17 cellular contexts compared by ENCODE assay signal in genomic region chr3:157045238-157045860, GRCh38.
DNase-seq lines count a peak whose midpoint lies in the region; ATAC-seq and TF ChIP-seq lines count a peak whose summit lies in the region.
"Had no signal": no experiment of that assay in that cellular context is flagged by ENCODE, and none has a peak within 500 bp of the region (broad histone marks: within the 10 kb centered on the region; RNA-seq: fewer than 3 reads in every experiment).

No MANE protein-coding gene starts in this region.

- H4K20me1 ChIP-seq in neural progenitor cell (ENCODE audit: low read depth) = no peaks in the 10 kb centered on the region

- H3K79me2 ChIP-seq in neural progenitor cell (ENCODE audit: low read depth) = no peaks in the 10 kb centered on the region

- H3K9me3 Mint-ChIP-seq in WTC11 = no peaks in the 10 kb centered on the region
- no peaks in the 10 kb centered on the region for H3K9me3 Mint-ChIP-seq in neural progenitor cell
- H3K9me3 Mint-ChIP-seq in nephron progenitor cell = no peaks in the 10 kb centered on the region
- H3K9me3 Mint-ChIP-seq: CD8-positive, alpha-beta memory T cell had no signal

- H3K36me3 Mint-ChIP-seq in WTC11 (no peaks in the 10 kb centered on the region), neural progenitor cell (no peaks in the 10 kb centered on the region), nephron progenitor cell (ENCODE audit: low read depth) (no peaks in the 10 kb centered on the region)
- H3K36me3 Mint-ChIP-seq: CD8-positive, alpha-beta memory T cell; stimulated activated naive B cell treated with anti-CD40 and anti-IgM and Interleukin-4, amounts not matched to agents 10 μg/mL and 1 μg/mL and 100 μg/mL, for 72 hours had no signal

- no peak for TF ChIP-seq CTCF in WTC11 (IDR thresholded peaks at IDR 0.05)
- no peak for TF ChIP-seq CTCF in neural progenitor cell (IDR thresholded peaks at IDR 0.05)
- TF ChIP-seq CTCF in lower lobe of right lung (IDR thresholded peaks at IDR 0.05) = no peak
- TF ChIP-seq CTCF in nephron progenitor cell (IDR thresholded peaks at IDR 0.05) = no peak

- DNase-seq in WTC11 (ENCODE audit: low spot score) (peak; percentile 36), right cardiac atrium (no peak), neural progenitor cell (ENCODE audit: low spot score) (peak; percentile 29), NCI-H1436 treated with DMSO at 0.1 percent for 48 hours (lab: John Stamatoyannopoulos, UW) (no peak), lower lobe of right lung (no peak), nephron progenitor cell (no peak), nucleus accumbens (lab: John Stamatoyannopoulos, UW) (no peak)
- DNase-seq: activated CD4-positive, CD25-positive, alpha-beta regulatory T cell treated with anti-CD3 and anti-CD28 coated beads, Interleukin-2, amount 50 U/mL, for 72 hours; amygdala; CD8-positive, alpha-beta memory T cell; GM23248; NCI-H226; pancreas; SHP77 treated with DMSO at 0.1 percent for 48 hours; stimulated activated CD4-positive, alpha-beta T cell treated with anti-CD3 and anti-CD28 coated beads, Interleukin-12 subunit alpha, Interleukin-12 subunit beta, amount 100 ng/mL, for 4 hours; stimulated activated naive B cell treated with anti-CD40 and anti-IgM and Interleukin-4, amounts not matched to agents 10 μg/mL and 1 μg/mL and 100 μg/mL, for 72 hours had no signal

- intact Hi-C loops in right cardiac atrium (cut with DNase I) (no loop called here), lower lobe of right lung (cut with DNase I) (no loop called here)

- CTCF ChIA-PET in WTC11 (lab: Charles Lee) = interaction anchor here (0.6 to 1.3 kb wide), 2 partner anchors 32 to 154 kb away, joined by 3 read pairs; no protein-coding TSS in a partner anchor

- 0 out of 2 replicates have a peak overlapping the region, but pooled peaks have one; percentile 20 for H3K9ac ChIP-seq in ES-I3 (ENCODE audit: low read depth, low read length)
- no peak overlapping the region for H3K9ac ChIP-seq in neural progenitor cell
- H3K9ac ChIP-seq: GM23248 had no signal

- H3K27me3 Mint-ChIP-seq in WTC11 (ENCODE audit: low read depth) = no peaks in the 10 kb centered on the region
- no peaks in the 10 kb centered on the region for H3K27me3 Mint-ChIP-seq in neural progenitor cell (ENCODE audit: insufficient read depth, low read depth)
- H3K27me3 Mint-ChIP-seq in nephron progenitor cell (ENCODE audit: low read depth, poor library complexity) = peaks cover 12% of the 10 kb centered on the region
- H3K27me3 Mint-ChIP-seq: stimulated activated naive B cell treated with anti-CD40 and anti-IgM and Interleukin-4, amounts not matched to agents 10 μg/mL and 1 μg/mL and 100 μg/mL, for 72 hours had no signal

- no peaks in the 10 kb centered on the region for H3K36me3 ChIP-seq in ES-I3 (ENCODE audit: insufficient read depth, low read length)
- no peaks in the 10 kb centered on the region for H3K36me3 ChIP-seq in neural progenitor cell
- no peaks in the 10 kb centered on the region for H3K36me3 ChIP-seq in lower lobe of right lung
- H3K36me3 ChIP-seq: pancreas had no signal

- POLR2A ChIA-PET in WTC11 (lab: Charles Lee) = no interaction called here

- H3K27ac Mint-ChIP-seq in WTC11 = no peak overlapping the region
- H3K27ac Mint-ChIP-seq in neural progenitor cell = no peak overlapping the region
- H3K27ac Mint-ChIP-seq in nephron progenitor cell = no peak overlapping the region
- H3K27ac Mint-ChIP-seq: CD8-positive, alpha-beta memory T cell; stimulated activated naive B cell treated with anti-CD40 and anti-IgM and Interleukin-4, amounts not matched to agents 10 μg/mL and 1 μg/mL and 100 μg/mL, for 72 hours had no signal

- peak overlapping the region; percentile 8 for H3K4me2 ChIP-seq in neural progenitor cell

- H3K27ac ChIP-seq in right cardiac atrium (ENCODE audit: low read length) (peak overlapping the region; percentile 2), neural progenitor cell (no peak overlapping the region), lower lobe of right lung (no peak overlapping the region)
- H3K27ac ChIP-seq: GM23248, pancreas had no signal

- H2AFZ ChIP-seq in neural progenitor cell (replicated peaks) = peak overlapping the region; percentile 97
- H2AFZ ChIP-seq: GM23248 had no signal

- no peaks in the 10 kb centered on the region for H3F3A ChIP-seq in neural progenitor cell (ENCODE audit: low read depth)

- H3K4me1 Mint-ChIP-seq in WTC11 (peaks cover 23% of the 10 kb centered on the region), neural progenitor cell (no peaks in the 10 kb centered on the region), nephron progenitor cell (peaks cover 5% of the 10 kb centered on the region)
- H3K4me1 Mint-ChIP-seq: CD8-positive, alpha-beta memory T cell had no signal

- H3K4me3 ChIP-seq in right cardiac atrium (ENCODE audit: low read length) = no peak overlapping the region
- no peak overlapping the region for H3K4me3 ChIP-seq in neural progenitor cell
- H3K4me3 ChIP-seq in lower lobe of right lung = no peak overlapping the region
- H3K4me3 ChIP-seq: GM23248, pancreas had no signal

- no peaks in the 10 kb centered on the region for H3K4me1 ChIP-seq in ES-I3 (ENCODE audit: insufficient read depth, low read length)
- H3K4me1 ChIP-seq in right cardiac atrium (ENCODE audit: control insufficient read depth, insufficient read depth, low read length) = peaks cover 3% of the 10 kb centered on the region
- H3K4me1 ChIP-seq in neural progenitor cell = peaks cover 5% of the 10 kb centered on the region
- no peaks in the 10 kb centered on the region for H3K4me1 ChIP-seq in lower lobe of right lung
- H3K4me1 ChIP-seq: pancreas had no signal

- WGBS in right cardiac atrium = 46% methylated on average over 12 of the region's 12 CpGs

- H3K9me3 ChIP-seq in ES-I3 (ENCODE audit: control insufficient read depth, insufficient read depth, low read length) (no peaks in the 10 kb centered on the region), right cardiac atrium (ENCODE audit: control insufficient read depth, low read length) (no peaks in the 10 kb centered on the region), neural progenitor cell (ENCODE audit: low read depth) (no peaks in the 10 kb centered on the region), lower lobe of right lung (no peaks in the 10 kb centered on the region)
- H3K9me3 ChIP-seq: pancreas had no signal

- peak; percentile 98 for ATAC-seq in WTC11
- ATAC-seq in right cardiac atrium = peak; percentile 76 to 82
- ATAC-seq in lower lobe of right lung = no peak
- ATAC-seq: pancreas; stimulated activated naive B cell treated with anti-CD40 and anti-IgM and Interleukin-4, amounts not matched to agents 10 μg/mL and 1 μg/mL and 100 μg/mL, for 72 hours had no signal

- H3K4me3 Mint-ChIP-seq in WTC11 (peak overlapping the region; percentile 10), neural progenitor cell (no peak overlapping the region), nephron progenitor cell (no peak overlapping the region)
- H3K4me3 Mint-ChIP-seq: CD8-positive, alpha-beta memory T cell; stimulated activated naive B cell treated with anti-CD40 and anti-IgM and Interleukin-4, amounts not matched to agents 10 μg/mL and 1 μg/mL and 100 μg/mL, for 72 hours had no signal

- H3K27me3 ChIP-seq in right cardiac atrium (ENCODE audit: control insufficient read depth, insufficient read depth) (no peaks in the 10 kb centered on the region), neural progenitor cell (no peaks in the 10 kb centered on the region), lower lobe of right lung (ENCODE audit: low read depth) (no peaks in the 10 kb centered on the region)
- H3K27me3 ChIP-seq: pancreas had no signal

TF ChIP-seq in WTC11, 78 proteins besides CTCF, POLR2A, EP300 and RAD21:
- TF ChIP-seq, protein P1, sequence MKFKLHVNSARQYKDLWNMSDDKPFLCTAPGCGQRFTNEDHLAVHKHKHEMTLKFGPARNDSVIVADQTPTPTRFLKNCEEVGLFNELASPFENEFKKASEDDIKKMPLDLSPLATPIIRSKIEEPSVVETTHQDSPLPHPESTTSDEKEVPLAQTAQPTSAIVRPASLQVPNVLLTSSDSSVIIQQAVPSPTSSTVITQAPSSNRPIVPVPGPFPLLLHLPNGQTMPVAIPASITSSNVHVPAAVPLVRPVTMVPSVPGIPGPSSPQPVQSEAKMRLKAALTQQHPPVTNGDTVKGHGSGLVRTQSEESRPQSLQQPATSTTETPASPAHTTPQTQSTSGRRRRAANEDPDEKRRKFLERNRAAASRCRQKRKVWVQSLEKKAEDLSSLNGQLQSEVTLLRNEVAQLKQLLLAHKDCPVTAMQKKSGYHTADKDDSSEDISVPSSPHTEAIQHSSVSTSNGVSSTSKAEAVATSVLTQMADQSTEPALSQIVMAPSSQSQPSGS (CRISPR knock-in tag; IDR thresholded peaks at IDR 0.05; ENCODE audit: borderline replicate concordance, low read depth) = no peak
- TF ChIP-seq, protein P2, sequence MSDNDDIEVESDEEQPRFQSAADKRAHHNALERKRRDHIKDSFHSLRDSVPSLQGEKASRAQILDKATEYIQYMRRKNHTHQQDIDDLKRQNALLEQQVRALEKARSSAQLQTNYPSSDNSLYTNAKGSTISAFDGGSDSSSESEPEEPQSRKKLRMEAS (CRISPR knock-in tag; IDR thresholded peaks at IDR 0.05) = peak; percentile 35; the same call in 1 of the 2 replicates

Comparison
In these comparisons a context has a peak if more than half of its experiments do, and no peak if none do; other contexts are left out.
1. ATAC-seq: peak in WTC11 (single experiment) and right cardiac atrium (2 of 2); none in lower lobe of right lung (0 of 2).
2. DNase-seq: peak in WTC11 (single experiment) and neural progenitor cell (single experiment); none in right cardiac atrium (0 of 3), NCI-H1436 treated with DMSO at 0.1 percent for 48 hours (single experiment), lower lobe of right lung (single experiment), nephron progenitor cell (single experiment) and nucleus accumbens (0 of 56).